ENCODE assay signal across 1 cellular context in the genomic region with DNA sequence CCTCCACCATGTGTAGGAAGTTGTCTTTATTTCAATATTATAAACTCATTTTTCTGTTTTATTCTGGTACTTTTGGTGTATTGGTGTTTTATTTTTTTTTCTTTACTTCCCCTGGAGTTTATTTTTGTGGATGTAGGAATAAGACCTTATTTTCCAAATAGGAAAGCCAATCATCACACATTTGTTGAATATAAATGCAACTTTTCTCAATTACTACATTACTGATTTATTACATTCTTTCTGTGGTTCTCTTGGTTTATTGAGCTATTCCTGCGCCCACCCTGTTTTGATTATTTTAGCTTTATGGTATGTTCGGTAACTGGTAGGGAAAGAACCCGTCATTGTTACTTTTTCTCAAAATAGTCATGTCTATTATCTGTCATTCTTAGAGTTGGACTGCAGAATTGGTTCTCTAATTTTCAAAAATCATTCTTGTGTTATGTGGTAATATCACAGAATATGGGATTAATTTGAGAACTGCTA.
TF ChIP-seq lines count a peak whose summit lies in the region.

No MANE protein-coding gene starts in this region.

TF ChIP-seq in K562, 482 proteins besides CTCF, POLR2A, EP300 and RAD21:
- no peak for TF ChIP-seq ZNF184 (CRISPR knock-in tag; IDR thresholded peaks at IDR 0.05)
- TF ChIP-seq, protein P1, sequence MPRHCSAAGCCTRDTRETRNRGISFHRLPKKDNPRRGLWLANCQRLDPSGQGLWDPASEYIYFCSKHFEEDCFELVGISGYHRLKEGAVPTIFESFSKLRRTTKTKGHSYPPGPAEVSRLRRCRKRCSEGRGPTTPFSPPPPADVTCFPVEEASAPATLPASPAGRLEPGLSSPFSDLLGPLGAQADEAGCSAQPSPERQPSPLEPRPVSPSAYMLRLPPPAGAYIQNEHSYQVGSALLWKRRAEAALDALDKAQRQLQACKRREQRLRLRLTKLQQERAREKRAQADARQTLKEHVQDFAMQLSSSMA (CRISPR knock-in tag; IDR thresholded peaks at IDR 0.05): no peak
- TF ChIP-seq, protein P2, sequence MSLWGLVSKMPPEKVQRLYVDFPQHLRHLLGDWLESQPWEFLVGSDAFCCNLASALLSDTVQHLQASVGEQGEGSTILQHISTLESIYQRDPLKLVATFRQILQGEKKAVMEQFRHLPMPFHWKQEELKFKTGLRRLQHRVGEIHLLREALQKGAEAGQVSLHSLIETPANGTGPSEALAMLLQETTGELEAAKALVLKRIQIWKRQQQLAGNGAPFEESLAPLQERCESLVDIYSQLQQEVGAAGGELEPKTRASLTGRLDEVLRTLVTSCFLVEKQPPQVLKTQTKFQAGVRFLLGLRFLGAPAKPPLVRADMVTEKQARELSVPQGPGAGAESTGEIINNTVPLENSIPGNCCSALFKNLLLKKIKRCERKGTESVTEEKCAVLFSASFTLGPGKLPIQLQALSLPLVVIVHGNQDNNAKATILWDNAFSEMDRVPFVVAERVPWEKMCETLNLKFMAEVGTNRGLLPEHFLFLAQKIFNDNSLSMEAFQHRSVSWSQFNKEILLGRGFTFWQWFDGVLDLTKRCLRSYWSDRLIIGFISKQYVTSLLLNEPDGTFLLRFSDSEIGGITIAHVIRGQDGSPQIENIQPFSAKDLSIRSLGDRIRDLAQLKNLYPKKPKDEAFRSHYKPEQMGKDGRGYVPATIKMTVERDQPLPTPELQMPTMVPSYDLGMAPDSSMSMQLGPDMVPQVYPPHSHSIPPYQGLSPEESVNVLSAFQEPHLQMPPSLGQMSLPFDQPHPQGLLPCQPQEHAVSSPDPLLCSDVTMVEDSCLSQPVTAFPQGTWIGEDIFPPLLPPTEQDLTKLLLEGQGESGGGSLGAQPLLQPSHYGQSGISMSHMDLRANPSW (CRISPR knock-in tag; IDR thresholded peaks at IDR 0.05): peak; percentile 56; the same call in 1 of the 2 replicates
- TF ChIP-seq KAT7 (CRISPR knock-in tag; IDR thresholded peaks at IDR 0.05; ENCODE audit: borderline replicate concordance): no peak
- no peak for TF ChIP-seq ZNF764 (CRISPR knock-in tag; IDR thresholded peaks at IDR 0.05; ENCODE audit: low read depth)
- 0 out of 4 replicates have a peak, but pooled peaks of 1 of the 2 experiments have one; percentile 5 for TF ChIP-seq SRF (CRISPR knock-in tag; IDR thresholded peaks at IDR 0.05)
- TF ChIP-seq PHF21A (IDR thresholded peaks at IDR 0.05; ENCODE audit: borderline replicate concordance, low read depth): 0 out of 2 replicates have a peak, but pooled peaks have one; percentile 51
- TF ChIP-seq ZC3H11A (IDR thresholded peaks at IDR 0.05; ENCODE audit: low read depth, low read length): 0 out of 2 replicates have a peak, but pooled peaks have one; percentile 29
- 0 out of 4 replicates have a peak, but pooled peaks of 1 of the 2 experiments have one; percentile 8 for TF ChIP-seq MAZ (CRISPR knock-in tag; conservative IDR thresholded peaks at IDR 0.05 in 1 of 2, IDR thresholded peaks at IDR 0.05 in 1 of 2)
- TF ChIP-seq, protein P3, sequence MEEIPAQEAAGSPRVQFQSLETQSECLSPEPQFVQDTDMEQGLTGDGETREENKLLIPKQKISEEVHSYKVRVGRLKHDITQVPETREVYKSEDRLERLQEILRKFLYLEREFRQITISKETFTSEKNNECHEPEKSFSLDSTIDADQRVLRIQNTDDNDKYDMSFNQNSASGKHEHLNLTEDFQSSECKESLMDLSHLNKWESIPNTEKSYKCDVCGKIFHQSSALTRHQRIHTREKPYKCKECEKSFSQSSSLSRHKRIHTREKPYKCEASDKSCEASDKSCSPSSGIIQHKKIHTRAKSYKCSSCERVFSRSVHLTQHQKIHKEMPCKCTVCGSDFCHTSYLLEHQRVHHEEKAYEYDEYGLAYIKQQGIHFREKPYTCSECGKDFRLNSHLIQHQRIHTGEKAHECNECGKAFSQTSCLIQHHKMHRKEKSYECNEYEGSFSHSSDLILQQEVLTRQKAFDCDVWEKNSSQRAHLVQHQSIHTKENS (CRISPR knock-in tag; IDR thresholded peaks at IDR 0.05): no peak
- no peak for TF ChIP-seq HOXB6 (CRISPR knock-in tag; IDR thresholded peaks at IDR 0.05; ENCODE audit: borderline replicate concordance)
- no peak for TF ChIP-seq PURB (CRISPR knock-in tag; IDR thresholded peaks at IDR 0.05; ENCODE audit: low read depth)
- peak in 1 of 2 experiments; percentile 49; a peak in 1 of 4 replicates for TF ChIP-seq TBL1XR1 (IDR thresholded peaks at IDR 0.05; ENCODE audit: low read length in 2 of 2)
- TF ChIP-seq FOXA1 (IDR thresholded peaks at IDR 0.05; ENCODE audit: borderline replicate concordance): 0 out of 2 replicates have a peak, but pooled peaks have one; percentile 33
- TF ChIP-seq JUNB (CRISPR knock-in tag; conservative IDR thresholded peaks at IDR 0.05): no peak
